In the genomic region with DNA sequence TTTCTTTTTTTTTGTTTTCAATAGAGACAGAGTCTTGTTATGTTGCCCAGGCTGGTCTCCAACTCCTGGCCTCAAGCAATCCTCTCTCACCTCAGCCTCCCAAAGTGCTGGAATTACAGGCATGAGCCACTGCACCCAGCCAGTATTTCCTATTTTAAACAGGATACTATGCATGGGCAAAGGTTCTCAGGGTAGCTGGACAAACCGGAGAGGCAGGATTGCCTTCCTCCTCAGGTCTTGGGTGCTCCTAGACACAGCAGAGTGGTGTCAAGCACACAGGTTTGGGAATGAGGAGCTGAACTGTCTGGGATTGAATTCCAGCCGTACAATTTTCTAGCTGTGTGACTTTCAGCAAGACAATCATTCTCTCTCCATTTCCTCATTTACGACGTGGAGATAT, we compare ENCODE assay signal across 22 cellular contexts.
"Had no signal": no experiment of that assay in that cellular context is flagged by ENCODE, and none has a peak within 500 bp of the region (broad histone marks: within the 10 kb centered on the region; RNA-seq: fewer than 3 reads in every experiment).

No MANE protein-coding gene starts in this region.

- H3K36me3 ChIP-seq: gastrocnemius medialis, left lung, ovary, sigmoid colon, spleen, suprapubic skin had no signal

- H3K4me1 ChIP-seq: gastrocnemius medialis, left lung, psoas muscle, sigmoid colon, spleen, suprapubic skin had no signal

- H3K4me3 Mint-ChIP-seq: naive thymus-derived CD8-positive, alpha-beta T cell; stimulated activated naive B cell treated with anti-CD40 and anti-IgM and Interleukin-4, amounts not matched to agents 10 μg/mL and 1 μg/mL and 100 μg/mL, for 72 hours; stimulated activated naive CD8-positive, alpha-beta T cell treated with anti-CD3 and anti-CD28 coated beads, Interleukin-15, amount 100 ng/mL, for 72 hours; type B pancreatic cell had no signal

- H3K9me3 ChIP-seq: gastrocnemius medialis, left lung, ovary, psoas muscle, sigmoid colon, suprapubic skin had no signal

- H3K27me3 ChIP-seq: gastrocnemius medialis, left lung, ovary, sigmoid colon, spleen, suprapubic skin had no signal

- H3K9me3 Mint-ChIP-seq: naive thymus-derived CD8-positive, alpha-beta T cell; stimulated activated naive CD8-positive, alpha-beta T cell treated with anti-CD3 and anti-CD28 coated beads, Interleukin-15, amount 100 ng/mL, for 72 hours had no signal

- H3K27ac Mint-ChIP-seq: stimulated activated naive B cell treated with anti-CD40 and anti-IgM and Interleukin-4, amounts not matched to agents 10 μg/mL and 1 μg/mL and 100 μg/mL, for 72 hours; stimulated activated naive CD8-positive, alpha-beta T cell treated with anti-CD3 and anti-CD28 coated beads, Interleukin-15, amount 100 ng/mL, for 72 hours; type B pancreatic cell had no signal

- DNase-seq: cortex of kidney; foreskin fibroblast; gastrocnemius medialis; head of caudate nucleus; kidney; left lung; mesendoderm; midbrain; naive thymus-derived CD8-positive, alpha-beta T cell; occipital lobe; ovary; posterior cingulate gyrus; psoas muscle; right cardiac atrium; sigmoid colon; spleen; stimulated activated CD4-positive, alpha-beta T cell treated with anti-CD3 and anti-CD28 coated beads, Interleukin-2, amount 100 ng/mL, for 48 hours; stimulated activated naive B cell treated with anti-CD40 and anti-IgM and Interleukin-4, amounts not matched to agents 10 μg/mL and 1 μg/mL and 100 μg/mL, for 72 hours; stimulated activated naive CD8-positive, alpha-beta T cell treated with anti-CD3 and anti-CD28 coated beads, Interleukin-15, amount 100 ng/mL, for 72 hours had no signal

- H3K27me3 Mint-ChIP-seq: naive thymus-derived CD8-positive, alpha-beta T cell; stimulated activated naive B cell treated with anti-CD40 and anti-IgM and Interleukin-4, amounts not matched to agents 10 μg/mL and 1 μg/mL and 100 μg/mL, for 72 hours; stimulated activated naive CD8-positive, alpha-beta T cell treated with anti-CD3 and anti-CD28 coated beads, Interleukin-15, amount 100 ng/mL, for 72 hours; type B pancreatic cell had no signal

- H3K27ac ChIP-seq: epithelial cell of prostate, gastrocnemius medialis, left lung, ovary, psoas muscle, sigmoid colon, spleen, suprapubic skin had no signal

- H3K4me3 ChIP-seq: gastrocnemius medialis, left lung, ovary, psoas muscle, sigmoid colon, spleen, suprapubic skin had no signal

- FAIRE-seq: kidney had no signal

- H3K4me1 Mint-ChIP-seq: naive thymus-derived CD8-positive, alpha-beta T cell; stimulated activated naive B cell treated with anti-CD40 and anti-IgM and Interleukin-4, amounts not matched to agents 10 μg/mL and 1 μg/mL and 100 μg/mL, for 72 hours; stimulated activated naive CD8-positive, alpha-beta T cell treated with anti-CD3 and anti-CD28 coated beads, Interleukin-15, amount 100 ng/mL, for 72 hours had no signal

- H3K36me3 Mint-ChIP-seq: stimulated activated naive B cell treated with anti-CD40 and anti-IgM and Interleukin-4, amounts not matched to agents 10 μg/mL and 1 μg/mL and 100 μg/mL, for 72 hours; type B pancreatic cell had no signal
